29 cellular contexts compared by ENCODE assay signal in the genomic region with DNA sequence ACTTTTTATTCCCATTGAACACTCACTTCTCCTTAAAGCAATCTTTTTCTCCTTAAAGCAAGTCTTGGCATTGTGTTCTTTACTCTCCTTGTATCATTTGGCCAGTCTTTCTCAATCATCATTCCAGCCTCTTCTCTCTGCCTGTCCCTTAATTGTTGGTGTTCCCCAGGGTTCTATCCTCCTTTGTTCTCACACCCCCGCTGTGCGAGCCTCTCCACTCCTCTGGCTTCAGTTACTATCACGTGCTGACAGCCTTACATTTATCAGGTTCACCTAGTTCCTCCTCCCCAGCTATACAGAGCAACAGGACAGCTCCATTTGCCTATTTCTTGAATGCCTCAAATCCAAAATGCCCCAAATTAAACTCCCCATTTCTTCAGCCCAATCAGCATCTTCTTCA. TPM values are rescaled to one million over a fixed set of nuclear protein-coding genes. Genes with fewer than 3 reads are reported as not detected.
"Had no signal": no experiment of that assay in that cellular context is flagged by ENCODE, and none has a peak within 500 bp of the region (broad histone marks: within the 10 kb centered on the region; RNA-seq: fewer than 3 reads in every experiment).

No MANE protein-coding gene starts in this region.

- H3K79me2 ChIP-seq: parathyroid adenoma had no signal

- H3K4me3 ChIP-seq: body of pancreas, cardiac muscle cell, thyroid gland, upper lobe of right lung had no signal

- H3K27me3 Mint-ChIP-seq: activated naive CD4-positive, alpha-beta T cell treated with anti-CD3 and anti-CD28 coated beads, Interleukin-2, amount 10 ng/mL, durations not matched to agents 7 days and 5 days; natural killer cell treated with Interleukin-12 subunit alpha and Interleukin-12 subunit beta and Interleukin-15 and Interleukin-18, amount 100 ng/mL, for 72 hours had no signal

- H3K9ac ChIP-seq: parathyroid adenoma had no signal

- H3K27me3 ChIP-seq: body of pancreas, cardiac muscle cell, thyroid gland, upper lobe of right lung had no signal

- ATAC-seq: activated T-cell treated with anti-CD3 and anti-CD28 coated beads, Interleukin-2, amount 50 U/mL, for 4 hours; body of pancreas; natural killer cell treated with Interleukin-12 subunit alpha and Interleukin-12 subunit beta and Interleukin-15 and Interleukin-18, amount 100 ng/mL, for 72 hours; stimulated activated naive CD8-positive, alpha-beta T cell treated with anti-CD3 and anti-CD28 coated beads, Interleukin-15, Interleukin-2, amounts not matched to agents 100 U/mL and 50 U/mL, for 24 hours had no signal

- H3K36me3 ChIP-seq: cardiac muscle cell, thyroid gland, upper lobe of right lung, WERI-Rb-1 had no signal

- H3K27ac Mint-ChIP-seq: activated naive CD4-positive, alpha-beta T cell treated with anti-CD3 and anti-CD28 coated beads, Interleukin-2, amount 10 ng/mL, durations not matched to agents 7 days and 5 days; T-helper 2 cell treated with Interferon-gamma antibody and Interleukin-4, amounts not matched to agents 5 μg/mL and 100 μg/mL, for 36 hours had no signal

- FAIRE-seq: endometrium, TTC549 had no signal

- H3K9me3 ChIP-seq: body of pancreas, thyroid gland, upper lobe of right lung had no signal

- H2AFZ ChIP-seq: parathyroid adenoma had no signal

- H3K4me1 ChIP-seq: body of pancreas, parathyroid adenoma, thyroid gland, upper lobe of right lung had no signal

- DNase-seq: activated CD4-positive, alpha-beta T cell treated with anti-CD3 and anti-CD28 coated beads for 1 hour; activated effector memory CD4-positive, alpha-beta T cell treated with Interleukin-2 at 50 U/mL for 16 hours; activated naive CD4-positive, alpha-beta T cell treated with anti-CD3 and anti-CD28 coated beads, Interleukin-2, amount 10 ng/mL, durations not matched to agents 7 days and 5 days; activated T-cell treated with anti-CD3 and anti-CD28 coated beads, Interleukin-2, amount 50 U/mL, for 4 hours; anterior cingulate cortex; body of pancreas; cortex of kidney; foreskin fibroblast; kidney glomerular epithelial cell; left ventricle myocardium superior; mammary epithelial cell; midbrain; nucleus accumbens; stimulated activated CD4-positive, alpha-beta T cell treated with anti-CD3 and anti-CD28 coated beads, Interleukin-12 subunit alpha, Interleukin-12 subunit beta, amount 100 ng/mL, for 4 hours; stimulated activated CD4-positive, alpha-beta T cell treated with anti-CD3 and anti-CD28 coated beads, Interleukin-4, amount 100 ng/mL, for 4 hours; stimulated activated naive CD8-positive, alpha-beta T cell treated with anti-CD3 and anti-CD28 coated beads, Interleukin-15, Interleukin-2, amounts not matched to agents 100 U/mL and 50 U/mL, for 24 hours; substantia nigra; thyroid gland; upper lobe of right lung; WERI-Rb-1 had no signal

- H3K9me3 Mint-ChIP-seq: activated T-cell treated with anti-CD3 and anti-CD28 coated beads, Interleukin-2, amount 50 U/mL, for 4 hours; natural killer cell treated with Interleukin-12 subunit alpha and Interleukin-12 subunit beta and Interleukin-15 and Interleukin-18, amount 100 ng/mL, for 72 hours had no signal

- H3K36me3 Mint-ChIP-seq: activated naive CD4-positive, alpha-beta T cell treated with anti-CD3 and anti-CD28 coated beads, Interleukin-2, amount 10 ng/mL, durations not matched to agents 7 days and 5 days; natural killer cell treated with Interleukin-12 subunit alpha and Interleukin-12 subunit beta and Interleukin-15 and Interleukin-18, amount 100 ng/mL, for 72 hours had no signal

- H3K4me3 Mint-ChIP-seq: activated naive CD4-positive, alpha-beta T cell treated with anti-CD3 and anti-CD28 coated beads, Interleukin-2, amount 10 ng/mL, durations not matched to agents 7 days and 5 days; activated T-cell treated with anti-CD3 and anti-CD28 coated beads, Interleukin-2, amount 50 U/mL, for 4 hours; natural killer cell treated with Interleukin-12 subunit alpha and Interleukin-12 subunit beta and Interleukin-15 and Interleukin-18, amount 100 ng/mL, for 72 hours; T-helper 2 cell treated with Interferon-gamma antibody and Interleukin-4, amounts not matched to agents 5 μg/mL and 100 μg/mL, for 36 hours had no signal

- H3K27ac ChIP-seq: body of pancreas, cardiac muscle cell, parathyroid adenoma, thyroid gland, upper lobe of right lung, WERI-Rb-1 had no signal

RNA-seq across cellular contexts. Expression of a gene that starts 24.6 kb away (rescaled TPM):
- total RNA-seq: epithelial cell of proximal tubule, fibroblast of lung, mammary epithelial cell, pulmonary artery endothelial cell had no signal
- polyA plus RNA-seq: mammary epithelial cell had no signal
